Comparison of ENCODE assay signal across 29 cellular contexts in genomic region chrX:132263127-132263526, GRCh38.
"Had no signal": no experiment of that assay in that cellular context is flagged by ENCODE, and none has a peak within 500 bp of the region (broad histone marks: within the 10 kb centered on the region; RNA-seq: fewer than 3 reads in every experiment).

No MANE protein-coding gene starts in this region.

- H3K4me3 Mint-ChIP-seq: stimulated activated effector memory CD8-positive, alpha-beta T cell treated with anti-CD3 and anti-CD28 coated beads, Interleukin-12 subunit alpha, Interleukin-12 subunit beta, amount 100 ng/mL, for 72 hours; stimulated activated memory B cell treated with anti-CD40 and anti-IgM and Interleukin-4, amounts not matched to agents 10 μg/mL and 1 μg/mL and 100 μg/mL, for 72 hours; stimulated activated naive B cell treated with anti-CD40 and anti-IgM and Interleukin-4, amounts not matched to agents 10 μg/mL and 1 μg/mL and 100 μg/mL, for 72 hours; stimulated activated naive CD8-positive, alpha-beta T cell treated with anti-CD3 and anti-CD28 coated beads, Interleukin-15, amount 100 ng/mL, for 72 hours; stimulated activated naive CD8-positive, alpha-beta T cell treated with anti-CD3 and anti-CD28 coated beads, Interleukin-15, Interleukin-2, amounts not matched to agents 100 ng/mL and 50 ng/mL, for 24 hours; type B pancreatic cell had no signal

- ATAC-seq: stimulated activated effector memory CD8-positive, alpha-beta T cell treated with anti-CD3 and anti-CD28 coated beads, Interleukin-12 subunit alpha, Interleukin-12 subunit beta, amount 100 ng/mL, for 72 hours; stimulated activated memory B cell treated with anti-CD40 and anti-IgM and Interleukin-4, amounts not matched to agents 10 μg/mL and 1 μg/mL and 100 μg/mL, for 72 hours; stimulated activated naive B cell treated with anti-CD40 and anti-IgM and Interleukin-4, amounts not matched to agents 10 μg/mL and 1 μg/mL and 100 μg/mL, for 72 hours; stimulated activated naive CD8-positive, alpha-beta T cell treated with anti-CD3 and anti-CD28 coated beads, Interleukin-15, amount 100 ng/mL, for 72 hours; stimulated activated naive CD8-positive, alpha-beta T cell treated with anti-CD3 and anti-CD28 coated beads, Interleukin-15, Interleukin-2, amounts not matched to agents 100 U/mL and 50 U/mL, for 24 hours; upper lobe of right lung had no signal

- FAIRE-seq: urothelium cell line had no signal

- H3K27me3 ChIP-seq: stomach, suprapubic skin, testis, thyroid gland, tibial artery, tibial nerve, transverse colon, upper lobe of left lung, upper lobe of right lung, uterus, vagina had no signal

- H3K4me1 Mint-ChIP-seq: stimulated activated memory B cell treated with anti-CD40 and anti-IgM and Interleukin-4, amounts not matched to agents 10 μg/mL and 1 μg/mL and 100 μg/mL, for 72 hours; stimulated activated naive B cell treated with anti-CD40 and anti-IgM and Interleukin-4, amounts not matched to agents 10 μg/mL and 1 μg/mL and 100 μg/mL, for 72 hours had no signal

- H3K27ac Mint-ChIP-seq: stimulated activated effector memory CD8-positive, alpha-beta T cell treated with anti-CD3 and anti-CD28 coated beads, Interleukin-12 subunit alpha, Interleukin-12 subunit beta, amount 100 ng/mL, for 72 hours; stimulated activated memory B cell treated with anti-CD40 and anti-IgM and Interleukin-4, amounts not matched to agents 10 μg/mL and 1 μg/mL and 100 μg/mL, for 72 hours; stimulated activated naive B cell treated with anti-CD40 and anti-IgM and Interleukin-4, amounts not matched to agents 10 μg/mL and 1 μg/mL and 100 μg/mL, for 72 hours; stimulated activated naive CD8-positive, alpha-beta T cell treated with anti-CD3 and anti-CD28 coated beads, Interleukin-15, amount 100 ng/mL, for 72 hours; stimulated activated naive CD8-positive, alpha-beta T cell treated with anti-CD3 and anti-CD28 coated beads, Interleukin-15, Interleukin-2, amounts not matched to agents 100 ng/mL and 50 ng/mL, for 24 hours; type B pancreatic cell had no signal

- H3K36me3 Mint-ChIP-seq: stimulated activated effector memory CD8-positive, alpha-beta T cell treated with anti-CD3 and anti-CD28 coated beads, Interleukin-12 subunit alpha, Interleukin-12 subunit beta, amount 100 ng/mL, for 72 hours; stimulated activated memory B cell treated with anti-CD40 and anti-IgM and Interleukin-4, amounts not matched to agents 10 μg/mL and 1 μg/mL and 100 μg/mL, for 72 hours had no signal

- H3K9me3 ChIP-seq: stomach, suprapubic skin, testis, thoracic aorta, thyroid gland, tibial artery, tibial nerve, transverse colon, upper lobe of left lung, upper lobe of right lung, uterus, vagina had no signal

- H3K9me3 Mint-ChIP-seq: stimulated activated effector memory CD8-positive, alpha-beta T cell treated with anti-CD3 and anti-CD28 coated beads, Interleukin-12 subunit alpha, Interleukin-12 subunit beta, amount 100 ng/mL, for 72 hours; stimulated activated memory B cell treated with anti-CD40 and anti-IgM and Interleukin-4, amounts not matched to agents 10 μg/mL and 1 μg/mL and 100 μg/mL, for 72 hours; stimulated activated naive CD8-positive, alpha-beta T cell treated with anti-CD3 and anti-CD28 coated beads, Interleukin-15, Interleukin-2, amounts not matched to agents 100 ng/mL and 50 ng/mL, for 24 hours had no signal

- DNase-seq: stimulated activated CD4-positive, alpha-beta T cell treated with anti-CD3 and anti-CD28 coated beads, Interleukin-2, amount 100 ng/mL, for 48 hours; stimulated activated CD4-positive, alpha-beta T cell treated with anti-CD3 and anti-CD28 coated beads, Interleukin-4, amount 100 ng/mL, for 1 hour; stimulated activated CD4-positive, alpha-beta T cell treated with anti-CD3 and anti-CD28 coated beads, Interleukin-4, amount 100 ng/mL, for 24 hours; stimulated activated CD4-positive, alpha-beta T cell treated with anti-CD3 and anti-CD28 coated beads, Interleukin-4, amount 100 ng/mL, for 4 hours; stimulated activated CD8-positive, alpha-beta memory T cell treated with anti-CD3 and anti-CD28 coated beads, Interleukin-4, amount 100 ng/mL, for 48 hours; stimulated activated naive B cell treated with anti-CD40 and anti-IgM and Interleukin-4, amounts not matched to agents 10 μg/mL and 1 μg/mL and 100 μg/mL, for 72 hours; stimulated activated naive CD4-positive, alpha-beta T cell; stimulated activated naive CD4-positive, alpha-beta T cell treated with Interleukin-2 at 50 U/mL for 16 hours; stimulated activated naive CD8-positive, alpha-beta T cell treated with anti-CD3 and anti-CD28 coated beads, Interleukin-15, amount 100 ng/mL, for 72 hours; stimulated activated naive CD8-positive, alpha-beta T cell treated with anti-CD3 and anti-CD28 coated beads, Interleukin-15, Interleukin-2, amounts not matched to agents 100 U/mL and 50 U/mL, for 24 hours; stomach; substantia nigra; testis; thyroid gland; tibial artery; transverse colon; trophoblast cell; upper lobe of left lung; upper lobe of right lung; uterus had no signal

- H3K27ac ChIP-seq: stomach, suprapubic skin, testis, thoracic aorta, thyroid gland, tibial artery, tibial nerve, transverse colon, upper lobe of left lung, upper lobe of right lung, uterus, vagina had no signal

- H3K4me1 ChIP-seq: suprapubic skin, testis, thyroid gland, tibial artery, tibial nerve, transverse colon, upper lobe of left lung, upper lobe of right lung, uterus, vagina had no signal

- H3K36me3 ChIP-seq: stomach, suprapubic skin, thoracic aorta, thyroid gland, tibial artery, tibial nerve, transverse colon, upper lobe of left lung, upper lobe of right lung, uterus, vagina had no signal

- H3K4me3 ChIP-seq: stomach, suprapubic skin, testis, thoracic aorta, thyroid gland, tibial artery, tibial nerve, transverse colon, upper lobe of left lung, upper lobe of right lung, uterus, vagina had no signal

- H3K27me3 Mint-ChIP-seq: stimulated activated memory B cell treated with anti-CD40 and anti-IgM and Interleukin-4, amounts not matched to agents 10 μg/mL and 1 μg/mL and 100 μg/mL, for 72 hours; stimulated activated naive B cell treated with anti-CD40 and anti-IgM and Interleukin-4, amounts not matched to agents 10 μg/mL and 1 μg/mL and 100 μg/mL, for 72 hours; stimulated activated naive CD8-positive, alpha-beta T cell treated with anti-CD3 and anti-CD28 coated beads, Interleukin-15, amount 100 ng/mL, for 72 hours; stimulated activated naive CD8-positive, alpha-beta T cell treated with anti-CD3 and anti-CD28 coated beads, Interleukin-15, Interleukin-2, amounts not matched to agents 100 ng/mL and 50 ng/mL, for 24 hours; type B pancreatic cell had no signal
